1 cellular context compared by ENCODE assay signal in the genomic region with DNA sequence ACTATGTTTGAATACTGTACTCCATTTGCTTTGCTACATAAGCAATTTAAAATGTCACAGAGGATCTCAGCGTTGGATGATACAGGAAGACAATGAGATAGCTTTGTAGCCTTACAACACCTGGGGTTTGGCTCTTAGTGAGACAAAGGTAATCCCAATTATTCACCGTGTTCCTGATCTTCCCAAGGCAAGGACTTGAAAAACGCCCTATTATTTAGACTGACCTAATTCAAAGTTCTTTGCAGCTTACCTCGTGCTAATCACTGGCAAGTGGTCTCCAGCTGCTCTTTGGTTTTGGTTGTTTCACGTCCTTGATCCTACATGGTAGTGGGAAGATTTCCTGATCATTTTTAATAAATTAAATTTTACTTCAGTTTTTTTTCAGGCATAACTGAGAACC.
TF ChIP-seq lines count a peak whose summit lies in the region.

No MANE protein-coding gene starts in this region.

TF ChIP-seq in HepG2, 621 proteins besides CTCF, POLR2A, EP300 and RAD21 (continued from another document):
- TF ChIP-seq HNRNPK (IDR thresholded peaks at IDR 0.05; ENCODE audit: low read depth, low read length, poor library complexity, severe bottlenecking): no peak
- no peak for TF ChIP-seq ZNF276 (CRISPR knock-in tag; IDR thresholded peaks at IDR 0.05; ENCODE audit: low read depth)
- TF ChIP-seq, protein P1, sequence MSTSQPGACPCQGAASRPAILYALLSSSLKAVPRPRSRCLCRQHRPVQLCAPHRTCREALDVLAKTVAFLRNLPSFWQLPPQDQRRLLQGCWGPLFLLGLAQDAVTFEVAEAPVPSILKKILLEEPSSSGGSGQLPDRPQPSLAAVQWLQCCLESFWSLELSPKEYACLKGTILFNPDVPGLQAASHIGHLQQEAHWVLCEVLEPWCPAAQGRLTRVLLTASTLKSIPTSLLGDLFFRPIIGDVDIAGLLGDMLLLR (CRISPR knock-in tag; IDR thresholded peaks at IDR 0.05): no peak
- no peak for TF ChIP-seq SALL1 (CRISPR knock-in tag; IDR thresholded peaks at IDR 0.05)
- no peak for TF ChIP-seq HHEX (CRISPR knock-in tag; IDR thresholded peaks at IDR 0.05)
